In genomic region chr6:3752538-3753227, GRCh38 we compare ENCODE assay signal across 8 cellular contexts. TPM values are rescaled to one million over a fixed set of nuclear protein-coding genes. Genes with fewer than 3 reads are reported as not detected.
DNase-seq lines count a peak whose midpoint lies in the region; ATAC-seq and TF ChIP-seq lines count a peak whose summit lies in the region.

No MANE protein-coding gene starts in this region.

- H3K27ac ChIP-seq in lung (ENCODE audit: low read depth in 1 of 2, low read length in 1 of 2) = peak overlapping the region; percentile 97 to 99
- H3K27ac ChIP-seq in tibial artery = peak overlapping the region; percentile 99

- TF ChIP-seq CTCF in cardiac fibroblast (IDR thresholded peaks at IDR 0.05; ENCODE audit: low read depth, low read length) (no peak), lung (IDR thresholded peaks at IDR 0.05; ENCODE audit: control extremely low read depth, extremely low read depth) (no peak), tibial artery (IDR thresholded peaks at IDR 0.05) (no peak)

- intact Hi-C loops in tibial artery (cut with DNase I; ENCODE audit: low total_unique reads) = loop anchor here (5.0 kb wide), 2 partner anchors 55 to 75 kb away; no protein-coding TSS in a partner anchor

- ATAC-seq in lung (ENCODE audit: insufficient read depth, low FRiP score) (no peak), HG03439 (IDR thresholded peaks at IDR 0.05; ENCODE audit: unreplicated experiment) (no peak)

- H3K9me3 ChIP-seq in lung (ENCODE audit: control insufficient read depth in 2 of 2, insufficient read depth in 1 of 2, low read length in 1 of 2) = no peaks in the 10 kb centered on the region
- H3K9me3 ChIP-seq in tibial artery = no peaks in the 10 kb centered on the region

- DNase-seq in activated CD8-positive, alpha-beta memory T cell treated with anti-CD3 and anti-CD28 coated beads for 24 hours = peak; percentile 59
- no peak for DNase-seq in activated CD8-positive, alpha-beta memory T cell treated with anti-CD3 and anti-CD28 coated beads, Interleukin-2, amount 50 U/mL, for 4 hours
- DNase-seq in cardiac fibroblast (ENCODE audit: low read depth in 2 of 2) (no peak), lung (ENCODE audit: low spot score) (no peak), tibial artery (peak in 1 of 2 donors; percentile 65), SHP77 treated with DMSO at 0.1 percent for 48 hours (lab: John Stamatoyannopoulos, UW) (no peak), DMS153 (lab: John Stamatoyannopoulos, UW) (no peak)

- 16 to 27% methylated on average over 18 to 20 of the region's 21 CpGs for WGBS in lung, 2 donors

- H3K27me3 ChIP-seq in lung (ENCODE audit: control insufficient read depth, insufficient read depth) (no peaks in the 10 kb centered on the region), tibial artery (no peaks in the 10 kb centered on the region)

- peak overlapping the region; percentile 37 to 86 for H3K4me3 ChIP-seq in cardiac fibroblast (replicated peaks in 1 of 2; ENCODE audit: low read depth in 2 of 2, low read length in 2 of 2)
- peak overlapping the region; percentile 83 for H3K4me3 ChIP-seq in lung
- H3K4me3 ChIP-seq in tibial artery = peak overlapping the region; percentile 96 to 97

- H3K4me1 ChIP-seq in lung (ENCODE audit: control insufficient read depth in 2 of 2, insufficient read depth in 2 of 2, low read length in 2 of 2) (peaks cover 3 to 9% of the 10 kb centered on the region in 2 donors), tibial artery (peaks cover 0 to 38% (median 16%) of the 10 kb centered on the region in 4 donors)

- H3K36me3 ChIP-seq in lung (ENCODE audit: control insufficient read depth in 2 of 2, insufficient read depth in 2 of 2, low read length in 2 of 2) = no peaks in the 10 kb centered on the region
- H3K36me3 ChIP-seq in tibial artery = peaks cover 0 to 7% (median 0%) of the 10 kb centered on the region in 3 donors

RNA-seq across cellular contexts. Expression of gene PXDC1, which starts 1.2 kb away (rescaled TPM):
- 10 to 100 TPM; 21.0 to 49.5 TPM for total RNA-seq in lung
- polyA plus RNA-seq in lung = 10 to 100 TPM; 37.1 to 53.8 TPM
